ENCODE assay signal across 7 cellular contexts in the genomic region with DNA sequence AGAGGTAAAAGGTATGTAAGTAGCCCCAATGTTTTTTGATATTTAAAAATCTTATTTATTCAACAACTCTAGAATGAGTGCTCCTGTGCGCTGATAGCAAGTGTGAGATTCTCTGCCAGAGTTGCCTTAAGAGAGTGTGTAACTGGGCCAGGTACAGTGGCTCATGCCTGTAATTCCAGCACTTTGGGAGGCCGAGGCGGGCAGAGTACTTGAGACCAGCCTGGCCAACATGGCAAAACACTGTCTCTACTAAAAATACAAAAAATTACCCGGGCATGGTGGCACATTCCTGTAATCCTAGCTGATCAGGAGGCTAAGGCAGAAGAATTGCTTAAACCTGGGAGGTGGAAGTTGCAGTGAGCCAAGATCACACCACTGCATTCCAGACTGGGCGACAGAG.
DNase-seq lines count a peak whose midpoint lies in the region; TF ChIP-seq lines count a peak whose summit lies in the region.
"Not testable (repeated sequence)": the region's sequence is repeated elsewhere in the genome, so short reads cannot be mapped to it uniquely, and the experiment has no call there.

No MANE protein-coding gene starts in this region.

- H2BK12ac ChIP-seq in trophoblast cell (ENCODE audit: low read length), result not testable (repeated sequence)

- not testable (repeated sequence) for H2AK5ac ChIP-seq in trophoblast cell (ENCODE audit: low read length)

- H3K4me1 ChIP-seq in GM23248 (ENCODE audit: insufficient read depth) (peaks cover 68% of the 10 kb centered on the region), ascending aorta (peaks cover 22 to 70% of the 10 kb centered on the region in 2 donors), trophoblast cell (ENCODE audit: control insufficient read depth in 1 of 2, insufficient read depth in 2 of 2, low read length in 2 of 2) (peaks cover 10 to 17% of the 10 kb centered on the region in 2 experiments), smooth muscle cell (ENCODE audit: low read depth) (peaks cover 22% of the 10 kb centered on the region), vagina (peaks cover 44% of the 10 kb centered on the region)

- not testable (repeated sequence) for H3K4me3 Mint-ChIP-seq in chondrocyte (ENCODE audit: unreplicated experiment)

- peak overlapping the region; percentile 81 for H3K27ac Mint-ChIP-seq in chondrocyte (ENCODE audit: unreplicated experiment)

- not testable (repeated sequence) for H3K4ac ChIP-seq in trophoblast cell (ENCODE audit: low read depth, low read length)

- not testable (repeated sequence) for H3K9me3 ChIP-seq in GM23248 (ENCODE audit: low read depth); ascending aorta; trophoblast cell (ENCODE audit: insufficient read depth, low read depth, low read length); smooth muscle cell (replicated peaks; ENCODE audit: low read depth); vagina

- peaks cover 11% of the 10 kb centered on the region for H3K36me3 Mint-ChIP-seq in chondrocyte (ENCODE audit: low read depth)

- H3K79me1 ChIP-seq in trophoblast cell (ENCODE audit: low read length), result peaks cover 23% of the 10 kb centered on the region

- H3K4me1 Mint-ChIP-seq in chondrocyte (ENCODE audit: low read depth), result peaks cover 82% of the 10 kb centered on the region

- not testable (repeated sequence) for H3K4me2 ChIP-seq in GM23248 (ENCODE audit: unreplicated experiment); trophoblast cell (ENCODE audit: low read length); smooth muscle cell

- not testable (repeated sequence) for H4K8ac ChIP-seq in trophoblast cell (ENCODE audit: low read depth, low read length)

- DNase-seq in GM23248; ascending aorta (ENCODE audit: low spot score in 2 of 2); chondrocyte (ENCODE audit: low spot score); trophoblast cell; smooth muscle cell (lab: John Stamatoyannopoulos, UW; ENCODE audit: unreplicated experiment); vagina (ENCODE audit: extremely low spot score in 2 of 2): not testable (repeated sequence)
- DNase-seq in kidney tubule cell (ENCODE audit: low spot score), result peak; percentile 42

- H2AFZ ChIP-seq in GM23248; trophoblast cell (ENCODE audit: insufficient read depth, low read length, poor library complexity); smooth muscle cell (ENCODE audit: low read depth): not testable (repeated sequence)

- not testable (repeated sequence) for H3K9me3 Mint-ChIP-seq in chondrocyte (ENCODE audit: low read depth)

- H3K36me3 ChIP-seq in GM23248 (ENCODE audit: low read depth); ascending aorta; trophoblast cell (ENCODE audit: control insufficient read depth in 1 of 2, insufficient read depth in 2 of 2, low read length in 2 of 2); smooth muscle cell (ENCODE audit: low read depth); vagina: not testable (repeated sequence)

- H3K27me3 Mint-ChIP-seq in chondrocyte (ENCODE audit: low read depth), result not testable (repeated sequence)

- not testable (repeated sequence) for H3K23ac ChIP-seq in trophoblast cell (ENCODE audit: low read length)

- not testable (repeated sequence) for H3K9me2 ChIP-seq in GM23248 (ENCODE audit: insufficient read depth)

- not testable (repeated sequence) for TF ChIP-seq POLR2A in vagina (IDR thresholded peaks at IDR 0.05)

- H3K4me3 ChIP-seq in GM23248; ascending aorta; trophoblast cell (ENCODE audit: low read depth, low read length); smooth muscle cell; vagina: not testable (repeated sequence)

- H2BK120ac ChIP-seq in trophoblast cell (ENCODE audit: insufficient read depth, low read length, poor library complexity), result peak overlapping the region; percentile 45

- intact Hi-C loops in ascending aorta (cut with DNase I), result loop anchor here (2.0 to 10.0 kb wide), 2 partner anchors 55 to 229 kb away; no protein-coding TSS in a partner anchor
- intact Hi-C loops in vagina (cut with DNase I), result not testable (repeated sequence)

- H3F3A ChIP-seq in GM23248 (ENCODE audit: insufficient read depth), result peaks cover 69% of the 10 kb centered on the region
- peaks cover 41% of the 10 kb centered on the region for H3F3A ChIP-seq in smooth muscle cell (ENCODE audit: low read depth)

- not testable (repeated sequence) for H3K27me3 ChIP-seq in GM23248 (replicated peaks; ENCODE audit: insufficient read depth); ascending aorta; trophoblast cell (ENCODE audit: insufficient read depth, low read length); smooth muscle cell (ENCODE audit: low read depth); vagina

- H4K20me1 ChIP-seq in GM23248 (ENCODE audit: insufficient read depth); smooth muscle cell (ENCODE audit: low read depth): not testable (repeated sequence)

- WGBS in GM23248 (ENCODE audit: low coverage in 1 of 2, low lambda C conversion rate in 2 of 2, missing lambda C conversion rate in 2 of 2), 2 experiments, result 85 to 86% methylated on average over 5 of the region's 5 CpGs
- WGBS in trophoblast cell (ENCODE audit: extremely low coverage, insufficient coverage, insufficient read length), result no CpG with 5 or more reads among the region's 5 CpGs
- 76% methylated on average over 5 of the region's 5 CpGs for WGBS in smooth muscle cell (ENCODE audit: low lambda C conversion rate)

- not testable (repeated sequence) for H2BK5ac ChIP-seq in trophoblast cell (ENCODE audit: low read depth, low read length, poor library complexity)

- H3K79me2 ChIP-seq in GM23248 (ENCODE audit: insufficient read depth); trophoblast cell (ENCODE audit: control insufficient read depth, insufficient read depth, low read length, poor library complexity); smooth muscle cell (ENCODE audit: low read depth): not testable (repeated sequence)

- H3K18ac ChIP-seq in trophoblast cell (ENCODE audit: low read length), result not testable (repeated sequence)

- peak overlapping the region; percentile 9 for H4K91ac ChIP-seq in trophoblast cell (ENCODE audit: low read depth, low read length)

- TF ChIP-seq CTCF in ascending aorta (IDR thresholded peaks at IDR 0.05), result peak in 1 of 3 experiments; percentile 3
- TF ChIP-seq CTCF in chondrocyte (IDR thresholded peaks at IDR 0.05); smooth muscle cell (IDR thresholded peaks at IDR 0.05; ENCODE audit: borderline replicate concordance, insufficient read depth, poor library complexity, severe bottlenecking); vagina (IDR thresholded peaks at IDR 0.05): not testable (repeated sequence)

- H3K27ac ChIP-seq in GM23248 (peak overlapping the region; percentile 98), ascending aorta (peak overlapping the region; percentile 92 to 96), smooth muscle cell (ENCODE audit: low read depth) (peak overlapping the region; percentile 99), vagina (peak overlapping the region; percentile 37)
- H3K27ac ChIP-seq in trophoblast cell (ENCODE audit: low read depth, low read length), result not testable (repeated sequence)

- not testable (repeated sequence) for H3K9ac ChIP-seq in GM23248; trophoblast cell (ENCODE audit: low read length); smooth muscle cell (ENCODE audit: low read depth)

- not testable (repeated sequence) for H4K12ac ChIP-seq in trophoblast cell (ENCODE audit: low read depth, low read length)

- in situ Hi-C loops in GM23248 (cut with MboI), result not testable (repeated sequence)

- not testable (repeated sequence) for H3K14ac ChIP-seq in trophoblast cell (ENCODE audit: low read length)
